In genomic region chr4:153988446-153988845, GRCh38 we compare ENCODE assay signal across 29 cellular contexts.
DNase-seq lines count a peak whose midpoint lies in the region; ATAC-seq, FAIRE-seq and TF ChIP-seq lines count a peak whose summit lies in the region.
"Had no signal": no experiment of that assay in that cellular context is flagged by ENCODE, and none has a peak within 500 bp of the region (broad histone marks: within the 10 kb centered on the region; RNA-seq: fewer than 3 reads in every experiment).

No MANE protein-coding gene starts in this region.

- no peaks in the 10 kb centered on the region for H3K27me3 Mint-ChIP-seq in HFFc6 (ENCODE audit: insufficient read depth)

- H3K4me1 ChIP-seq in mammary epithelial cell (ENCODE audit: insufficient read depth, low read length), result peaks cover 7% of the 10 kb centered on the region
- H3K4me1 ChIP-seq: body of pancreas, heart right ventricle, left ventricle myocardium inferior, psoas muscle had no signal

- H2AFZ ChIP-seq in mammary epithelial cell (ENCODE audit: low read depth, low read length), result no peak overlapping the region

- intact Hi-C loops in mammary epithelial cell (cut with micrococcal nuclease), result no loop called here

- BruUV-seq in mammary epithelial cell (replicated peaks; lab: Mats Ljungman, UMichigan), result no TSS peak

- in situ Hi-C loops in mammary epithelial cell (cut with MboI; ENCODE audit: low sequenced_read_pairs in 2 of 2), result no loop called here

- 67% methylated on average over 6 of the region's 6 CpGs for WGBS in mammary epithelial cell (ENCODE audit: low coverage, missing lambda C conversion rate)

- no peaks in the 10 kb centered on the region for H3K36me3 ChIP-seq in bronchial epithelial cell (ENCODE audit: control insufficient read depth, insufficient read depth, low read length)
- H3K36me3 ChIP-seq in mammary epithelial cell (ENCODE audit: insufficient read depth, low read length), result no peaks in the 10 kb centered on the region
- H3K36me3 ChIP-seq: heart right ventricle, left ventricle myocardium inferior, thoracic aorta had no signal

- no peaks in the 10 kb centered on the region for H3K36me3 Mint-ChIP-seq in HFFc6 (ENCODE audit: low read depth)
- H3K36me3 Mint-ChIP-seq: activated naive CD4-positive, alpha-beta T cell treated with anti-CD3 and anti-CD28 coated beads, Interleukin-2, amount 50 U/mL, for 24 hours; stimulated activated naive B cell treated with anti-CD40 and anti-IgM and Interleukin-4, amounts not matched to agents 10 μg/mL and 1 μg/mL and 100 μg/mL, for 72 hours had no signal

- no peaks in the 10 kb centered on the region for H3K27me3 ChIP-seq in bronchial epithelial cell (ENCODE audit: control insufficient read depth, insufficient read depth, low read length)
- no peaks in the 10 kb centered on the region for H3K27me3 ChIP-seq in mammary epithelial cell (ENCODE audit: insufficient read depth, low read length)
- H3K27me3 ChIP-seq: body of pancreas had no signal

- H3K27ac ChIP-seq in mammary epithelial cell (ENCODE audit: insufficient read depth, low read depth, low read length), result no peak overlapping the region
- H3K27ac ChIP-seq: body of pancreas, heart right ventricle, left ventricle myocardium inferior, psoas muscle, SK-N-MC, thoracic aorta had no signal

- H3K79me2 ChIP-seq in mammary epithelial cell (ENCODE audit: insufficient read depth, low read length), result no peaks in the 10 kb centered on the region

- FAIRE-seq in bronchial epithelial cell (lab: Jason Lieb, UNC), result peak; percentile 64
- FAIRE-seq: colon, GM12892, small intestine had no signal

- H3K27ac Mint-ChIP-seq in HFFc6, result no peak overlapping the region; the same call in 1 of the 2 replicates
- H3K27ac Mint-ChIP-seq: activated naive CD4-positive, alpha-beta T cell treated with anti-CD3 and anti-CD28 coated beads, Interleukin-2, amount 50 U/mL, for 24 hours; activated T-helper 1 cell treated with anti-CD3 and anti-CD28 coated beads, Interleukin-12 subunit alpha, Interleukin-12 subunit beta, Interleukin-2, Interleukin-4 antibody, amounts not matched to agents 30 ng/mL and 10 ng/mL and 1 ng/mL, durations not matched to agents 14 hours and 24 hours and 36 hours had no signal

- peak; percentile 20 for DNase-seq in HFFc6
- no peak for DNase-seq in bronchial epithelial cell (ENCODE audit: low read depth)
- DNase-seq in iris pigment epithelial cell (ENCODE audit: low read depth), result peak; percentile 7
- peak; percentile 33 for DNase-seq in retinal pigment epithelial cell (ENCODE audit: low read depth)
- no peak for DNase-seq in stimulated activated CD8-positive, alpha-beta memory T cell treated with anti-CD3 and anti-CD28 coated beads, Interleukin-4, amount 100 ng/mL, for 48 hours
- no peak for DNase-seq in amniotic stem cell (lab: John Stamatoyannopoulos, UW)
- no peak for DNase-seq in mammary epithelial cell
- DNase-seq: activated CD4-positive, alpha-beta T cell treated with anti-CD3 and anti-CD28 coated beads for 48 hours; AML-193; body of pancreas; GOT3; heart right ventricle; left ventricle myocardium inferior; mucosa of descending colon; NCI-H1436 treated with DMSO at 0.1 percent for 48 hours; NCI-H524; psoas muscle; RPMI8226; small intestine; stimulated activated CD4-positive, alpha-beta T cell treated with anti-CD3 and anti-CD28 coated beads, Interleukin-2, amount 100 ng/mL, for 24 hours; stimulated activated naive B cell treated with anti-CD40 and anti-IgM and Interleukin-4, amounts not matched to agents 10 μg/mL and 1 μg/mL and 100 μg/mL, for 72 hours; T-helper 2 cell had no signal

- CTCF ChIA-PET in mammary epithelial cell (lab: Charles Lee; ENCODE audit: low non-redundant PET), result no interaction called here

- H3K9me3 ChIP-seq in mammary epithelial cell (replicated peaks; ENCODE audit: insufficient read depth, low read length), result no peaks in the 10 kb centered on the region
- H3K9me3 ChIP-seq: body of pancreas, mucosa of descending colon, psoas muscle, thoracic aorta had no signal

- H3K9me3 Mint-ChIP-seq in HFFc6, result peaks cover 39% of the 10 kb centered on the region
- H3K9me3 Mint-ChIP-seq: activated naive CD4-positive, alpha-beta T cell treated with anti-CD3 and anti-CD28 coated beads, Interleukin-2, amount 50 U/mL, for 24 hours; activated T-helper 1 cell treated with anti-CD3 and anti-CD28 coated beads, Interleukin-12 subunit alpha, Interleukin-12 subunit beta, Interleukin-2, Interleukin-4 antibody, amounts not matched to agents 30 ng/mL and 10 ng/mL and 1 ng/mL, durations not matched to agents 14 hours and 24 hours and 36 hours had no signal

- dilution Hi-C loops in mammary epithelial cell (cut with HindIII; ENCODE audit: low sequenced_read_pairs), result loop anchor here (5.0 kb wide), 1 partner anchor 36 kb away; no protein-coding TSS in a partner anchor

- H3K9ac ChIP-seq in mammary epithelial cell (ENCODE audit: insufficient read depth, low read length), result no peak overlapping the region

- H3K4me2 ChIP-seq in mammary epithelial cell (ENCODE audit: insufficient read depth, low read depth, low read length), result no peak overlapping the region

- no peaks in the 10 kb centered on the region; the same call in 1 of the 2 replicates for H3K4me1 Mint-ChIP-seq in HFFc6 (ENCODE audit: low read depth)
- H3K4me1 Mint-ChIP-seq: activated naive CD4-positive, alpha-beta T cell treated with anti-CD3 and anti-CD28 coated beads, Interleukin-2, amount 50 U/mL, for 24 hours; stimulated activated naive B cell treated with anti-CD40 and anti-IgM and Interleukin-4, amounts not matched to agents 10 μg/mL and 1 μg/mL and 100 μg/mL, for 72 hours had no signal

- H3K4me3 ChIP-seq in bronchial epithelial cell (ENCODE audit: low read depth, low read length) (no peak overlapping the region), retinal pigment epithelial cell (ENCODE audit: low read length) (no peak overlapping the region), mammary epithelial cell (replicated peaks in 1 of 3; ENCODE audit: insufficient read depth in 1 of 3, low read depth in 2 of 3, low read length in 3 of 3) (no peak overlapping the region)
- H3K4me3 ChIP-seq: body of pancreas, heart right ventricle, left ventricle myocardium inferior, mucosa of descending colon, psoas muscle, SK-N-MC, thoracic aorta had no signal

- ATAC-seq in HG03159 (IDR thresholded peaks at IDR 0.05; ENCODE audit: unreplicated experiment), result no peak
- ATAC-seq: body of pancreas; heart right ventricle; mucosa of descending colon; psoas muscle; stimulated activated naive B cell treated with anti-CD40 and anti-IgM and Interleukin-4, amounts not matched to agents 10 μg/mL and 1 μg/mL and 100 μg/mL, for 72 hours had no signal

- H3K4me3 Mint-ChIP-seq in HFFc6, result no peak overlapping the region
- H3K4me3 Mint-ChIP-seq: activated naive CD4-positive, alpha-beta T cell treated with anti-CD3 and anti-CD28 coated beads, Interleukin-2, amount 50 U/mL, for 24 hours; activated T-helper 1 cell treated with anti-CD3 and anti-CD28 coated beads, Interleukin-12 subunit alpha, Interleukin-12 subunit beta, Interleukin-2, Interleukin-4 antibody, amounts not matched to agents 30 ng/mL and 10 ng/mL and 1 ng/mL, durations not matched to agents 14 hours and 24 hours and 36 hours; stimulated activated naive B cell treated with anti-CD40 and anti-IgM and Interleukin-4, amounts not matched to agents 10 μg/mL and 1 μg/mL and 100 μg/mL, for 72 hours had no signal

- H4K20me1 ChIP-seq in mammary epithelial cell (ENCODE audit: insufficient read depth, low read length), result no peaks in the 10 kb centered on the region

- TF ChIP-seq CTCF in HFFc6 (IDR thresholded peaks at IDR 0.05), result no peak
- no peak for TF ChIP-seq CTCF in bronchial epithelial cell (IDR thresholded peaks at IDR 0.05; ENCODE audit: insufficient read depth, low read length, severe bottlenecking)
- no peak for TF ChIP-seq CTCF in retinal pigment epithelial cell (conservative IDR thresholded peaks at IDR 0.05; ENCODE audit: low read depth, low read length)
- TF ChIP-seq CTCF in mammary epithelial cell (conservative IDR thresholded peaks at IDR 0.05 in 1 of 2, IDR thresholded peaks at IDR 0.05 in 1 of 2; ENCODE audit: extremely low read depth in 1 of 2, insufficient read depth in 1 of 2, low read depth in 1 of 2, low read length in 2 of 2), result no peak

Comparison
In these comparisons a context has a peak if more than half of its experiments do, and no peak if none do; other contexts are left out.
1. DNase-seq: peak in HFFc6 (single experiment), iris pigment epithelial cell (single experiment) and retinal pigment epithelial cell (single experiment); none in bronchial epithelial cell (single experiment), stimulated activated CD8-positive, alpha-beta memory T cell treated with anti-CD3 and anti-CD28 coated beads, Interleukin-4, amount 100 ng/mL, for 48 hours (single experiment), amniotic stem cell (single experiment) and mammary epithelial cell (single experiment).